19 cellular contexts compared by ENCODE assay signal in the genomic region with DNA sequence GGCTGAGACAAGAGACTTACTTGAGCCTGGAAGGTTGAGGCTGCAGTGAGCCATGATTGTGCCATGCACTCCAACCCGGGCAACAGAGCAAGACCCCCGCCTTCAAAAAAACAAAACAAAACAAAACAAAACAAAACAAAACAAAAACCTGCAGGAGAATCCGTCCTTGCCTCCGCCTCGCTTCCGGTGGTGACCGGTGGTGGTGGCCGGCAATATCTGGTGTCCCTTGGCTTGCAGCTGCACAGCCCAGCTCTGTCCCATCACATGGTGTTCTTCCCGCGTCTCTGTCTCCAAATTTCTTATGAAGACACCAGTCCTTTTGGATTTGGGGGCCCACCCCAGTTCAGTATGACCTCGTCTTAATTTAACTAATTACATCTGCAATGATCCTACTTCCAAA. TPM values are rescaled to one million over a fixed set of nuclear protein-coding genes. Genes with fewer than 3 reads are reported as not detected.
DNase-seq lines count a peak whose midpoint lies in the region; ATAC-seq, FAIRE-seq and TF ChIP-seq lines count a peak whose summit lies in the region.
"Had no signal": no experiment of that assay in that cellular context is flagged by ENCODE, and none has a peak within 500 bp of the region (broad histone marks: within the 10 kb centered on the region; RNA-seq: fewer than 3 reads in every experiment).

No MANE protein-coding gene starts in this region.

- ATAC-seq in upper lobe of right lung: no peak

- intact Hi-C loops in activated naive CD4-positive, alpha-beta T cell treated with anti-CD3 and anti-CD28 coated beads for 36 hours (cut with micrococcal nuclease): no loop called here
- intact Hi-C loops in upper lobe of right lung (cut with DNase I): loop anchor here (5.0 kb wide), 1 partner anchor 62 kb away; no protein-coding TSS in a partner anchor

- no peak overlapping the region for H3K4me3 Mint-ChIP-seq in activated naive CD4-positive, alpha-beta T cell treated with anti-CD3 and anti-CD28 coated beads for 36 hours
- no peak overlapping the region for H3K4me3 Mint-ChIP-seq in endodermal cell
- H3K4me3 Mint-ChIP-seq: CD4-positive, alpha-beta T cell had no signal

- no peak for DNase-seq in activated naive CD4-positive, alpha-beta T cell treated with anti-CD3 and anti-CD28 coated beads for 36 hours
- DNase-seq in activated naive CD4-positive, alpha-beta T cell treated with Interleukin-2 at 50 U/mL for 16 hours: no peak
- DNase-seq in HuH-7.5 (ENCODE audit: low spot score) (peak; percentile 5), endodermal cell (no peak), upper lobe of right lung (peak; percentile 18), GM19239 (ENCODE audit: insufficient read length, low spot score) (no peak), activated gamma-delta T cell treated with Interleukin-2 at 50 U/mL for 16 hours (no peak)
- DNase-seq: ACHN; C1 segment of cervical spinal cord; Calu3; CD4-positive, alpha-beta T cell; DMS79; GM23248 had no signal

- H3K9me3 Mint-ChIP-seq in activated naive CD4-positive, alpha-beta T cell treated with anti-CD3 and anti-CD28 coated beads for 36 hours: no peaks in the 10 kb centered on the region
- H3K9me3 Mint-ChIP-seq in endodermal cell: no peaks in the 10 kb centered on the region
- H3K9me3 Mint-ChIP-seq: CD4-positive, alpha-beta T cell had no signal

- H3K4me1 ChIP-seq in endodermal cell (ENCODE audit: control insufficient read depth, insufficient read depth, low read length) (no peaks in the 10 kb centered on the region), upper lobe of right lung (no peaks in the 10 kb centered on the region)

- TF ChIP-seq CTCF in endodermal cell (conservative IDR thresholded peaks at IDR 0.05) (no peak), upper lobe of right lung (IDR thresholded peaks at IDR 0.05) (no peak)

- no peaks in the 10 kb centered on the region for H3K4me1 Mint-ChIP-seq in activated naive CD4-positive, alpha-beta T cell treated with anti-CD3 and anti-CD28 coated beads for 36 hours (ENCODE audit: low read depth)
- no peaks in the 10 kb centered on the region for H3K4me1 Mint-ChIP-seq in endodermal cell

- H3K9ac ChIP-seq in endodermal cell (ENCODE audit: extremely low read depth, low read length, poor library complexity, severe bottlenecking): no peak overlapping the region
- H3K9ac ChIP-seq: GM23248 had no signal

- H3K9me3 ChIP-seq in endodermal cell (ENCODE audit: control insufficient read depth, low read length) (no peaks in the 10 kb centered on the region), upper lobe of right lung (no peaks in the 10 kb centered on the region)

- no peak for FAIRE-seq in GM19239 (lab: Jason Lieb, UNC)
- FAIRE-seq: GM12878, GM18507, H54 had no signal

- no peaks in the 10 kb centered on the region for H3K36me3 Mint-ChIP-seq in activated naive CD4-positive, alpha-beta T cell treated with anti-CD3 and anti-CD28 coated beads for 36 hours (ENCODE audit: low read depth)
- H3K36me3 Mint-ChIP-seq in endodermal cell (ENCODE audit: low read depth): no peaks in the 10 kb centered on the region

- no peak overlapping the region for H3K27ac ChIP-seq in endodermal cell (ENCODE audit: low read depth, low read length)
- no peak overlapping the region for H3K27ac ChIP-seq in upper lobe of right lung
- H3K27ac ChIP-seq: GM23248 had no signal

- H3K27me3 ChIP-seq in endodermal cell (ENCODE audit: control insufficient read depth, insufficient read depth, low read length, poor library complexity, severe bottlenecking) (no peaks in the 10 kb centered on the region), upper lobe of right lung (no peaks in the 10 kb centered on the region)

- H3K36me3 ChIP-seq in endodermal cell (ENCODE audit: control insufficient read depth, insufficient read depth, low read length) (no peaks in the 10 kb centered on the region), upper lobe of right lung (no peaks in the 10 kb centered on the region)

- CTCF ChIA-PET in activated naive CD4-positive, alpha-beta T cell treated with anti-CD3 and anti-CD28 coated beads for 36 hours (lab: Charles Lee): interaction anchor here (0.6 to 14.9 kb wide), 2 partner anchors 19 to 65 kb away, joined by 3 to 306 read pairs; partner anchors contain the start of gene ATG101

- WGBS in endodermal cell (ENCODE audit: insufficient coverage in 1 of 2, insufficient read length in 1 of 2), 2 experiments: 94 to 95% methylated on average over 9 to 11 of the region's 11 CpGs

- H3K27ac Mint-ChIP-seq in activated naive CD4-positive, alpha-beta T cell treated with anti-CD3 and anti-CD28 coated beads for 36 hours: peak overlapping the region; percentile 48
- H3K27ac Mint-ChIP-seq in endodermal cell: peak overlapping the region; percentile 24
- H3K27ac Mint-ChIP-seq: CD4-positive, alpha-beta T cell had no signal

- H3K4me3 ChIP-seq in endodermal cell (ENCODE audit: low read length) (no peak overlapping the region), upper lobe of right lung (no peak overlapping the region)
- H3K4me3 ChIP-seq: GM12878, GM23248 had no signal

- H3K27me3 Mint-ChIP-seq in activated naive CD4-positive, alpha-beta T cell treated with anti-CD3 and anti-CD28 coated beads for 36 hours (ENCODE audit: low read depth): peaks cover 35% of the 10 kb centered on the region
- peaks cover 14% of the 10 kb centered on the region for H3K27me3 Mint-ChIP-seq in endodermal cell (ENCODE audit: insufficient read depth)

RNA-seq across cellular contexts. Expression of gene SMIM41, which starts 10.0 kb away (rescaled TPM):
- not detected for total RNA-seq in activated naive CD4-positive, alpha-beta T cell treated with anti-CD3 and anti-CD28 coated beads for 36 hours
- total RNA-seq in endodermal cell (not detected), upper lobe of right lung (6.1 TPM)
- polyA plus RNA-seq in endodermal cell (2013, experiment 1 of 2): not detected
- not detected for polyA plus RNA-seq in endodermal cell (2013, experiment 2 of 2)
- total RNA-seq: A172; Calu3; CD4-positive, alpha-beta T cell; G401; GM12878; GM23248; HT-29 had no signal
- polyA plus RNA-seq: GM12878, GM23248 had no signal

RNA-seq across cellular contexts. Expression of gene ATG101, which starts 19.7 kb away (rescaled TPM):
- 10 to 100 TPM; 21.8 to 22.0 TPM for total RNA-seq in activated naive CD4-positive, alpha-beta T cell treated with anti-CD3 and anti-CD28 coated beads for 36 hours
- total RNA-seq in endodermal cell (10 to 100 TPM; 32.1 TPM), upper lobe of right lung (37.3 TPM)
- 22.8 TPM for polyA plus RNA-seq in endodermal cell (2013, experiment 1 of 2)
- 18.9 TPM for polyA plus RNA-seq in endodermal cell (2013, experiment 2 of 2)

RNA-seq across cellular contexts. Expression of gene NR4A1, which starts 38.2 kb away (rescaled TPM):
- total RNA-seq in activated naive CD4-positive, alpha-beta T cell treated with anti-CD3 and anti-CD28 coated beads for 36 hours: 10 to 100 TPM; 64.2 to 64.8 TPM
- total RNA-seq in endodermal cell: 10 to 100 TPM; 17.7 to 18.4 TPM
- polyA plus RNA-seq in endodermal cell (2013, experiment 1 of 2): 21.3 TPM
- 17.6 TPM for polyA plus RNA-seq in endodermal cell (2013, experiment 2 of 2)
- total RNA-seq in upper lobe of right lung: 67.0 TPM

Comparison
In these comparisons a context has a peak if more than half of its experiments do, and no peak if none do; other contexts are left out.
1. DNase-seq: peak in HuH-7.5 (single experiment) and upper lobe of right lung (single experiment); none in activated naive CD4-positive, alpha-beta T cell treated with anti-CD3 and anti-CD28 coated beads for 36 hours (single experiment), activated naive CD4-positive, alpha-beta T cell treated with Interleukin-2 at 50 U/mL for 16 hours (single experiment), endodermal cell (single experiment), GM19239 (single experiment) and activated gamma-delta T cell treated with Interleukin-2 at 50 U/mL for 16 hours (single experiment).